Comparison of ENCODE assay signal across 1 cellular context in genomic region chr18:24051256-24051947, GRCh38.
A peak's percentile ranks its signal among the peaks of the same experiment; 100 is the strongest.
TF ChIP-seq lines count a peak whose summit lies in the region.

No MANE protein-coding gene starts in this region.

TF ChIP-seq in HepG2, 621 proteins besides CTCF, POLR2A, EP300 and RAD21 (continued from another document and continues in another):
- TF ChIP-seq ZHX2 (IDR thresholded peaks at IDR 0.05; ENCODE audit: low read depth) = no peak
- no peak for TF ChIP-seq ZHX2 (CRISPR knock-in tag; IDR thresholded peaks at IDR 0.05; ENCODE audit: borderline replicate concordance)
- no peak for TF ChIP-seq PLSCR1 (CRISPR knock-in tag; IDR thresholded peaks at IDR 0.05; ENCODE audit: borderline replicate concordance)
- no peak for TF ChIP-seq KAT2B (IDR thresholded peaks at IDR 0.05; ENCODE audit: borderline replicate concordance, low read depth, low read length)
- TF ChIP-seq SSRP1 (CRISPR knock-in tag; IDR thresholded peaks at IDR 0.05) = 0 out of 2 replicates have a peak, but pooled peaks have one; percentile 21
- no peak for TF ChIP-seq KDM5A (IDR thresholded peaks at IDR 0.05; ENCODE audit: borderline replicate concordance, low read length)
- TF ChIP-seq MAFK (conservative IDR thresholded peaks at IDR 0.05 in 1 of 2, IDR thresholded peaks at IDR 0.05 in 1 of 2; ENCODE audit: low read length in 2 of 2) = peak in 1 of 2 experiments; percentile 27; a peak in 1 of 4 replicates
- TF ChIP-seq MXD4 (CRISPR knock-in tag; IDR thresholded peaks at IDR 0.05) = 0 out of 2 replicates have a peak, but pooled peaks have one; percentile 16
- TF ChIP-seq JARID2 (CRISPR knock-in tag; IDR thresholded peaks at IDR 0.05; ENCODE audit: insufficient replicate concordance) = no peak
- no peak for TF ChIP-seq NFE2L1 (CRISPR knock-in tag; IDR thresholded peaks at IDR 0.05; ENCODE audit: borderline replicate concordance)
- peak; percentile 74 for TF ChIP-seq IKZF5 (CRISPR knock-in tag; IDR thresholded peaks at IDR 0.05)
- TF ChIP-seq ESRRA (CRISPR knock-in tag; IDR thresholded peaks at IDR 0.05; ENCODE audit: low read depth) = no peak; the same call in 1 of the 2 replicates
- no peak for TF ChIP-seq RBM22 (optimal IDR thresholded peaks at IDR 0.05; ENCODE audit: low read length)
- 0 out of 2 replicates have a peak, but pooled peaks have one; percentile 28 for TF ChIP-seq ZFP91 (CRISPR knock-in tag; IDR thresholded peaks at IDR 0.05; ENCODE audit: borderline replicate concordance)
- no peak for TF ChIP-seq ZFP36L2 (CRISPR knock-in tag; IDR thresholded peaks at IDR 0.05)
- no peak; the same call in 1 of the 2 replicates for TF ChIP-seq ZNF746 (CRISPR knock-in tag; IDR thresholded peaks at IDR 0.05)
- TF ChIP-seq ZBTB7B (CRISPR knock-in tag; IDR thresholded peaks at IDR 0.05) = peak; percentile 91
- TF ChIP-seq SYNCRIP (IDR thresholded peaks at IDR 0.05; ENCODE audit: insufficient read depth, low read depth, low read length) = no peak
- no peak for TF ChIP-seq PRDM4 (CRISPR knock-in tag; IDR thresholded peaks at IDR 0.05; ENCODE audit: borderline replicate concordance)
- no peak for TF ChIP-seq ZNF547 (CRISPR knock-in tag; IDR thresholded peaks at IDR 0.05)
- no peak for TF ChIP-seq ZNF616 (CRISPR knock-in tag; IDR thresholded peaks at IDR 0.05; ENCODE audit: low read depth)
- TF ChIP-seq ZNF329 (CRISPR knock-in tag; IDR thresholded peaks at IDR 0.05; ENCODE audit: low read depth) = no peak
- TF ChIP-seq TARDBP (CRISPR knock-in tag; IDR thresholded peaks at IDR 0.05) = peak; percentile 77
- TF ChIP-seq ZFP36L1 (CRISPR knock-in tag; IDR thresholded peaks at IDR 0.05) = no peak
- TF ChIP-seq HNRNPL (IDR thresholded peaks at IDR 0.05; ENCODE audit: low read depth, low read length) = no peak
- TF ChIP-seq NR3C1 (CRISPR knock-in tag; IDR thresholded peaks at IDR 0.05) = no peak
- no peak for TF ChIP-seq LRRFIP1 (CRISPR knock-in tag; conservative IDR thresholded peaks at IDR 0.05)
- TF ChIP-seq ZNF510 (CRISPR knock-in tag; IDR thresholded peaks at IDR 0.05; ENCODE audit: low read depth) = no peak
- TF ChIP-seq NCOA2 (CRISPR knock-in tag; IDR thresholded peaks at IDR 0.05) = peak; percentile 93
- no peak for TF ChIP-seq GLMP (CRISPR knock-in tag; IDR thresholded peaks at IDR 0.05; ENCODE audit: borderline replicate concordance)
- TF ChIP-seq KMT2B (CRISPR knock-in tag; IDR thresholded peaks at IDR 0.05) = peak; percentile 48
- TF ChIP-seq SUZ12 (IDR thresholded peaks at IDR 0.05; ENCODE audit: low read depth, low read length) = no peak
- no peak for TF ChIP-seq ZNF44 (CRISPR knock-in tag; IDR thresholded peaks at IDR 0.05)
- TF ChIP-seq MXI1 (IDR thresholded peaks at IDR 0.05; ENCODE audit: borderline replicate concordance, low read depth, low read length) = peak; percentile 19; the same call in 1 of the 3 replicates
- TF ChIP-seq XRCC5 (optimal IDR thresholded peaks at IDR 0.05; ENCODE audit: low read length) = peak; percentile 36
- TF ChIP-seq ZNF446 (CRISPR knock-in tag; IDR thresholded peaks at IDR 0.05) = no peak
- no peak for TF ChIP-seq ZNF790 (CRISPR knock-in tag; IDR thresholded peaks at IDR 0.05; ENCODE audit: borderline replicate concordance)
- no peak for TF ChIP-seq RBM39 (IDR thresholded peaks at IDR 0.05; ENCODE audit: low read depth, low read length, poor library complexity, severe bottlenecking)
- TF ChIP-seq HNF4A (CRISPR knock-in tag; IDR thresholded peaks at IDR 0.05) = peak; percentile 58
- TF ChIP-seq PPARG (CRISPR knock-in tag; conservative IDR thresholded peaks at IDR 0.05) = peak; percentile 12; the same call in 1 of the 2 replicates
- TF ChIP-seq ZNF720 (CRISPR knock-in tag; IDR thresholded peaks at IDR 0.05) = no peak
- no peak for TF ChIP-seq ZNF3 (CRISPR knock-in tag; IDR thresholded peaks at IDR 0.05)
- no peak for TF ChIP-seq SRSF1 (optimal IDR thresholded peaks at IDR 0.05; ENCODE audit: low read depth, low read length)
- TF ChIP-seq ZNF432 (CRISPR knock-in tag; IDR thresholded peaks at IDR 0.05; ENCODE audit: borderline replicate concordance) = no peak
- 0 out of 2 replicates have a peak, but pooled peaks have one; percentile 19 for TF ChIP-seq ZBTB37 (CRISPR knock-in tag; IDR thresholded peaks at IDR 0.05)
- no peak for TF ChIP-seq KLF9 (CRISPR knock-in tag; IDR thresholded peaks at IDR 0.05; ENCODE audit: low read depth)
- TF ChIP-seq SRY (CRISPR knock-in tag; IDR thresholded peaks at IDR 0.05) = no peak; the same call in 1 of the 2 replicates
- no peak for TF ChIP-seq RARG (CRISPR knock-in tag; IDR thresholded peaks at IDR 0.05; ENCODE audit: low read depth)
- no peak for TF ChIP-seq TIGD3 (CRISPR knock-in tag; IDR thresholded peaks at IDR 0.05; ENCODE audit: borderline replicate concordance)
- 0 out of 2 replicates have a peak, but pooled peaks have one; percentile 50 for TF ChIP-seq ZNF383 (CRISPR knock-in tag; IDR thresholded peaks at IDR 0.05; ENCODE audit: borderline replicate concordance)
